11 cellular contexts compared by ENCODE assay signal in genomic region chr3:14374444-14374883, GRCh38. TPM values are rescaled to one million over a fixed set of nuclear protein-coding genes. Genes with fewer than 3 reads are reported as not detected.
A peak's percentile ranks its signal among the peaks of the same experiment; 100 is the strongest.
DNase-seq lines count a peak whose midpoint lies in the region; ATAC-seq lines count a peak whose summit lies in the region.
"Had no signal": no experiment of that assay in that cellular context is flagged by ENCODE, and none has a peak within 500 bp of the region (broad histone marks: within the 10 kb centered on the region; RNA-seq: fewer than 3 reads in every experiment).

No MANE protein-coding gene starts in this region.

- H3K27me3 Mint-ChIP-seq in activated T-cell treated with anti-CD3 and anti-CD28 coated beads, Interleukin-2, amount 50 U/mL, for 24 hours: no peaks in the 10 kb centered on the region

- no peak overlapping the region for H3K4me3 Mint-ChIP-seq in activated T-cell treated with anti-CD3 and anti-CD28 coated beads, Interleukin-2, amount 50 U/mL, for 24 hours

- intact Hi-C loops in Right ventricle myocardium superior (cut with DNase I): no loop called here

- peaks cover 22% of the 10 kb centered on the region for H3K4me1 Mint-ChIP-seq in activated T-cell treated with anti-CD3 and anti-CD28 coated beads, Interleukin-2, amount 50 U/mL, for 24 hours (ENCODE audit: low read depth)

- H3K9me3 Mint-ChIP-seq in activated T-cell treated with anti-CD3 and anti-CD28 coated beads, Interleukin-2, amount 50 U/mL, for 24 hours: no peaks in the 10 kb centered on the region

- ATAC-seq in Right ventricle myocardium superior (ENCODE audit: poor library complexity): peak; percentile 51

- no peak for DNase-seq in activated T-cell treated with anti-CD3 and anti-CD28 coated beads, Interleukin-2, amount 50 U/mL, for 24 hours
- no peak for DNase-seq in activated T-cell treated with anti-CD3 and anti-CD28 coated beads, Interleukin-2, amount 50 U/mL, for 48 hours
- DNase-seq in Right ventricle myocardium superior (no peak), myocyte (ENCODE audit: low read depth) (peak; percentile 97), ureter (ENCODE audit: low spot score) (peak; percentile 67), germinal center (ENCODE audit: low spot score) (no peak), UCSD-AML1 (lab: John Stamatoyannopoulos, UW; ENCODE audit: unreplicated experiment) (no peak), H4 (ENCODE audit: low spot score) (no peak)
- DNase-seq: stimulated activated CD4-positive, alpha-beta T cell treated with anti-CD3 and anti-CD28 coated beads, Interleukin-1b, Interleukin-23, amount 100 ng/mL, for 48 hours; stimulated activated CD8-positive, alpha-beta memory T cell treated with anti-CD3 and anti-CD28 coated beads, Interleukin-4, amount 100 ng/mL, for 48 hours; tibial artery had no signal

- H3K27ac Mint-ChIP-seq in activated T-cell treated with anti-CD3 and anti-CD28 coated beads, Interleukin-2, amount 50 U/mL, for 24 hours: peak overlapping the region; percentile 44

- no peaks in the 10 kb centered on the region for H3K36me3 Mint-ChIP-seq in activated T-cell treated with anti-CD3 and anti-CD28 coated beads, Interleukin-2, amount 50 U/mL, for 24 hours (ENCODE audit: low read depth)

RNA-seq across cellular contexts. Expression of gene SLC6A6, which starts 27.9 kb away (rescaled TPM):
- total RNA-seq in Right ventricle myocardium superior: 13.5 TPM
- 63.3 and 79.9 TPM in 2 replicates for total RNA-seq in myocyte
- 45.9 TPM for polyA plus RNA-seq in myocyte (2012)
- 19.4 TPM for total RNA-seq in ureter
- total RNA-seq in H4 (2014; rRNA removed; shearing (Covaris generic)): 24.4 and 29.8 TPM in 2 replicates

Comparison
In these comparisons a context has a peak if more than half of its experiments do, and no peak if none do; other contexts are left out.
1. DNase-seq: peak in myocyte (single experiment) and ureter (single experiment); none in activated T-cell treated with anti-CD3 and anti-CD28 coated beads, Interleukin-2, amount 50 U/mL, for 24 hours (single experiment), activated T-cell treated with anti-CD3 and anti-CD28 coated beads, Interleukin-2, amount 50 U/mL, for 48 hours (0 of 2), Right ventricle myocardium superior (single experiment), germinal center (single experiment), UCSD-AML1 (single experiment) and H4 (single experiment).